In the genomic region with DNA sequence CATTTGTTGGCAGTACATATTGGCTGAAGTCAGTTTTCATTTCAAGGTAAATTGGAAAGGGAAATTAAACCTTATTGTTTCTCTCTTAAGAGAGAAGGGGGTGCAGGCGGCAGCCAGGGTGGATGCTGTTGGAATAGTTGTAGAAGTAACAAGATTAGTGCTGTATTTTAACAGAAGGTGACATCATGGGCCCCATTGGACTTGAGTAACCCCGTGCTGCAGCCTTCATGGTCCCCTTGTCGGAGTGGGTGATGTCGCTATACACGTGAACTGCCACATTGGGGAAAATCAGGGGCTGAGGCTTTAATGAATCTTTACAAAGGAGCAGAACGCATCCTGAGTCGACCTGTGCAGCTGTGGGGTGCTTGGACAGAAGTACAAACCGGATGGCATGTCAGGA, we compare ENCODE assay signal across 2 cellular contexts.
A peak's percentile ranks its signal among the peaks of the same experiment; 100 is the strongest.
TF ChIP-seq lines count a peak whose summit lies in the region.

No MANE protein-coding gene starts in this region.

TF ChIP-seq in HEK293, 187 proteins besides CTCF, POLR2A, EP300 and RAD21 (continued from another document):
- TF ChIP-seq ZBTB8A (tag by site-specific recombination; IDR thresholded peaks at IDR 0.05) (no peak), ZNF514 (tag by site-specific recombination; IDR thresholded peaks at IDR 0.05) (no peak), ZNF48 (tag by site-specific recombination; IDR thresholded peaks at IDR 0.05) (no peak), ZNF629 (tag by site-specific recombination; IDR thresholded peaks at IDR 0.05) (0 out of 2 replicates have a peak, but pooled peaks have one; percentile 31), OVOL3 (tag by site-specific recombination; IDR thresholded peaks at IDR 0.05) (no peak), PRDM1 (tag by site-specific recombination; IDR thresholded peaks at IDR 0.05) (0 out of 2 replicates have a peak, but pooled peaks have one; percentile 15), ZNF777 (tag by site-specific recombination; IDR thresholded peaks at IDR 0.05; ENCODE audit: borderline replicate concordance) (no peak), ZEB2 (tag by site-specific recombination; IDR thresholded peaks at IDR 0.05) (no peak)
- TF ChIP-seq, protein P1, sequence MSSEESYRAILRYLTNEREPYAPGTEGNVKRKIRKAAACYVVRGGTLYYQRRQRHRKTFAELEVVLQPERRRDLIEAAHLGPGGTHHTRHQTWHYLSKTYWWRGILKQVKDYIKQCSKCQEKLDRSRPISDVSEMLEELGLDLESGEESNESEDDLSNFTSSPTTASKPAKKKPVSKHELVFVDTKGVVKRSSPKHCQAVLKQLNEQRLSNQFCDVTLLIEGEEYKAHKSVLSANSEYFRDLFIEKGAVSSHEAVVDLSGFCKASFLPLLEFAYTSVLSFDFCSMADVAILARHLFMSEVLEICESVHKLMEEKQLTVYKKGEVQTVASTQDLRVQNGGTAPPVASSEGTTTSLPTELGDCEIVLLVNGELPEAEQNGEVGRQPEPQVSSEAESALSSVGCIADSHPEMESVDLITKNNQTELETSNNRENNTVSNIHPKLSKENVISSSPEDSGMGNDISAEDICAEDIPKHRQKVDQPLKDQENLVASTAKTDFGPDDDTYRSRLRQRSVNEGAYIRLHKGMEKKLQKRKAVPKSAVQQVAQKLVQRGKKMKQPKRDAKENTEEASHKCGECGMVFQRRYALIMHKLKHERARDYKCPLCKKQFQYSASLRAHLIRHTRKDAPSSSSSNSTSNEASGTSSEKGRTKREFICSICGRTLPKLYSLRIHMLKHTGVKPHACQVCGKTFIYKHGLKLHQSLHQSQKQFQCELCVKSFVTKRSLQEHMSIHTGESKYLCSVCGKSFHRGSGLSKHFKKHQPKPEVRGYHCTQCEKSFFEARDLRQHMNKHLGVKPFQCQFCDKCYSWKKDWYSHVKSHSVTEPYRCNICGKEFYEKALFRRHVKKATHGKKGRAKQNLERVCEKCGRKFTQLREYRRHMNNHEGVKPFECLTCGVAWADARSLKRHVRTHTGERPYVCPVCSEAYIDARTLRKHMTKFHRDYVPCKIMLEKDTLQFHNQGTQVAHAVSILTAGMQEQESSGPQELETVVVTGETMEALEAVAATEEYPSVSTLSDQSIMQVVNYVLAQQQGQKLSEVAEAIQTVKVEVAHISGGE (tag by site-specific recombination; conservative IDR thresholded peaks at IDR 0.05; ENCODE audit: low read depth): peak; percentile 45

TF ChIP-seq in neural cell, 6 proteins besides CTCF, POLR2A, EP300 and RAD21 (continued from another document):
- TF ChIP-seq, protein P2, sequence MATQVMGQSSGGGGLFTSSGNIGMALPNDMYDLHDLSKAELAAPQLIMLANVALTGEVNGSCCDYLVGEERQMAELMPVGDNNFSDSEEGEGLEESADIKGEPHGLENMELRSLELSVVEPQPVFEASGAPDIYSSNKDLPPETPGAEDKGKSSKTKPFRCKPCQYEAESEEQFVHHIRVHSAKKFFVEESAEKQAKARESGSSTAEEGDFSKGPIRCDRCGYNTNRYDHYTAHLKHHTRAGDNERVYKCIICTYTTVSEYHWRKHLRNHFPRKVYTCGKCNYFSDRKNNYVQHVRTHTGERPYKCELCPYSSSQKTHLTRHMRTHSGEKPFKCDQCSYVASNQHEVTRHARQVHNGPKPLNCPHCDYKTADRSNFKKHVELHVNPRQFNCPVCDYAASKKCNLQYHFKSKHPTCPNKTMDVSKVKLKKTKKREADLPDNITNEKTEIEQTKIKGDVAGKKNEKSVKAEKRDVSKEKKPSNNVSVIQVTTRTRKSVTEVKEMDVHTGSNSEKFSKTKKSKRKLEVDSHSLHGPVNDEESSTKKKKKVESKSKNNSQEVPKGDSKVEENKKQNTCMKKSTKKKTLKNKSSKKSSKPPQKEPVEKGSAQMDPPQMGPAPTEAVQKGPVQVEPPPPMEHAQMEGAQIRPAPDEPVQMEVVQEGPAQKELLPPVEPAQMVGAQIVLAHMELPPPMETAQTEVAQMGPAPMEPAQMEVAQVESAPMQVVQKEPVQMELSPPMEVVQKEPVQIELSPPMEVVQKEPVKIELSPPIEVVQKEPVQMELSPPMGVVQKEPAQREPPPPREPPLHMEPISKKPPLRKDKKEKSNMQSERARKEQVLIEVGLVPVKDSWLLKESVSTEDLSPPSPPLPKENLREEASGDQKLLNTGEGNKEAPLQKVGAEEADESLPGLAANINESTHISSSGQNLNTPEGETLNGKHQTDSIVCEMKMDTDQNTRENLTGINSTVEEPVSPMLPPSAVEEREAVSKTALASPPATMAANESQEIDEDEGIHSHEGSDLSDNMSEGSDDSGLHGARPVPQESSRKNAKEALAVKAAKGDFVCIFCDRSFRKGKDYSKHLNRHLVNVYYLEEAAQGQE (IDR thresholded peaks at IDR 0.05; ENCODE audit: borderline replicate concordance): no peak
- TF ChIP-seq EZH2 (IDR thresholded peaks at IDR 0.05; ENCODE audit: borderline replicate concordance, insufficient read depth, low read length, poor library complexity, severe bottlenecking) (no peak), MXI1 (conservative IDR thresholded peaks at IDR 0.05; ENCODE audit: poor library complexity, severe bottlenecking) (no peak), POLR2AphosphoS5 (IDR thresholded peaks at IDR 0.05) (no peak), TAF1 (IDR thresholded peaks at IDR 0.05; ENCODE audit: low read depth) (no peak)
